In the genomic region with DNA sequence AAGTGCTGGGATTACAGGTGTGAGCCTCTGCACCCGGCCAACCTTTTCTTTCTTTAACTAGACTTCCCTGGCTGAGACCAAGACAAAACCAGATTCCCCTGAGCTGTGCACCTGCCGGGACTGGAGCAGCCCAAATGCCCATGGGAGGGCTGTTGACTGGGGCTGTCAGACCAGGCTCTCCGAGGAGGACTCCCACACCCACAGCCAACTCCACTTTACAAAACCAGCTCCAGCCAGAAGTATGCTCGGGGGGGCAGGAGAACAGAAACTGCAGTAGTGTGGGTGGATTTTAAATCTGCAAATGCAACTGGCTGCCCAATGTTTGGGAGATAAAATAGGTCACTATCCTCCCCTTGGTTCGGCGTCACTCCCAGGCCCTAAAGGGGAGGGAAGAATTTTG, we compare ENCODE assay signal across 10 cellular contexts.
DNase-seq lines count a peak whose midpoint lies in the region; ATAC-seq and TF ChIP-seq lines count a peak whose summit lies in the region.
"Had no signal": no experiment of that assay in that cellular context is flagged by ENCODE, and none has a peak within 500 bp of the region (broad histone marks: within the 10 kb centered on the region; RNA-seq: fewer than 3 reads in every experiment).

No MANE protein-coding gene starts in this region.

- H3K9me3 Mint-ChIP-seq in activated naive CD4-positive, alpha-beta T cell treated with anti-CD3 and anti-CD28 coated beads, Interleukin-2, amount 50 U/mL, for 72 hours = no peaks in the 10 kb centered on the region
- peaks cover 13% of the 10 kb centered on the region for H3K9me3 Mint-ChIP-seq in type B pancreatic cell

- peak overlapping the region; percentile 67 for H3K4me3 Mint-ChIP-seq in T-helper 17 cell
- no peak overlapping the region for H3K4me3 Mint-ChIP-seq in type B pancreatic cell

- no peaks in the 10 kb centered on the region for H3K27me3 Mint-ChIP-seq in T-helper 17 cell
- no peaks in the 10 kb centered on the region for H3K27me3 Mint-ChIP-seq in type B pancreatic cell

- H3K27me3 ChIP-seq in transverse colon = no peaks in the 10 kb centered on the region
- H3K27me3 ChIP-seq: body of pancreas had no signal

- no peak for TF ChIP-seq CTCF in transverse colon (IDR thresholded peaks at IDR 0.05)
- no peak for TF ChIP-seq CTCF in type B pancreatic cell (conservative IDR thresholded peaks at IDR 0.05)

- no peak for TF ChIP-seq EP300 in transverse colon (IDR thresholded peaks at IDR 0.05; ENCODE audit: low read depth)

- no peak for ATAC-seq in activated naive CD4-positive, alpha-beta T cell treated with anti-CD3 and anti-CD28 coated beads, Interleukin-2, amount 50 U/mL, for 72 hours
- ATAC-seq in T-helper 17 cell (no peak), left lobe of liver (peak; percentile 81)

- peak overlapping the region; percentile 43 to 66 (median 52) for H3K27ac ChIP-seq in transverse colon

- in situ Hi-C loops in transverse colon (cut with MboI; ENCODE audit: low pct_ligation_motif_present in 1 of 4, low pct_unique_long_range_greater_than_20kb in 1 of 4, low sequenced_read_pairs in 3 of 4) = no loop called here

- H3K4me1 Mint-ChIP-seq in T-helper 17 cell (peaks cover 42% of the 10 kb centered on the region), type B pancreatic cell (ENCODE audit: unreplicated experiment) (peaks cover 11% of the 10 kb centered on the region)

- no peak for TF ChIP-seq POLR2A in transverse colon (IDR thresholded peaks at IDR 0.05)

- peak overlapping the region; percentile 34 to 94 for H3K27ac Mint-ChIP-seq in activated naive CD4-positive, alpha-beta T cell treated with anti-CD3 and anti-CD28 coated beads, Interleukin-2, amount 50 U/mL, for 72 hours
- H3K27ac Mint-ChIP-seq in T-helper 17 cell (peak overlapping the region; percentile 90), type B pancreatic cell (no peak overlapping the region)

- H3K9me3 ChIP-seq in T-helper 17 cell (ENCODE audit: control insufficient read depth, low read length, poor library complexity, severe bottlenecking) (no peaks in the 10 kb centered on the region), transverse colon (no peaks in the 10 kb centered on the region)
- H3K9me3 ChIP-seq: body of pancreas, Caco-2 had no signal

- DNase-seq in activated naive CD4-positive, alpha-beta T cell treated with anti-CD3 and anti-CD28 coated beads, Interleukin-2, amount 50 U/mL, for 72 hours (ENCODE audit: low spot score in 2 of 2) = no peak
- no peak for DNase-seq in activated naive CD4-positive, alpha-beta T cell treated with Interleukin-2 at 50 U/mL for 16 hours
- no peak for DNase-seq in T-helper 17 cell
- DNase-seq in left lobe of liver (ENCODE audit: low spot score) = peak; percentile 76
- no peak for DNase-seq in transverse colon
- DNase-seq in type B pancreatic cell (ENCODE audit: extremely low spot score, unreplicated experiment) = no peak
- no peak for DNase-seq in SIG-M5 treated with dmso at 0.1 percent for 504 hours (lab: John Stamatoyannopoulos, UW; ENCODE audit: unreplicated experiment)
- DNase-seq in DMS153 (lab: John Stamatoyannopoulos, UW) = no peak
- DNase-seq: Caco-2 had no signal

- H3K36me3 Mint-ChIP-seq in activated naive CD4-positive, alpha-beta T cell treated with anti-CD3 and anti-CD28 coated beads, Interleukin-2, amount 50 U/mL, for 72 hours = peaks cover 34 to 46% of the 10 kb centered on the region in 2 donors
- H3K36me3 Mint-ChIP-seq in T-helper 17 cell (ENCODE audit: low read depth) = no peaks in the 10 kb centered on the region
- H3K36me3 Mint-ChIP-seq in type B pancreatic cell = peaks cover 7% of the 10 kb centered on the region

- H3K4me3 ChIP-seq in transverse colon = no peak overlapping the region
- H3K4me3 ChIP-seq: body of pancreas had no signal

- no peaks in the 10 kb centered on the region for H3K36me3 ChIP-seq in transverse colon

- 50 to 61% methylated on average over 2 to 6 of the region's 6 CpGs for WGBS in transverse colon (ENCODE audit: low coverage in 1 of 2), 2 donors

- intact Hi-C loops in transverse colon (cut with DNase I; ENCODE audit: low total_unique reads) = no loop called here

- peaks cover 12 to 37% (median 20%) of the 10 kb centered on the region in 4 donors for H3K4me1 ChIP-seq in transverse colon
